Comparison of ENCODE assay signal across 34 cellular contexts in genomic region chr9:113926211-113926610, GRCh38.
"Had no signal": no experiment of that assay in that cellular context is flagged by ENCODE, and none has a peak within 500 bp of the region (broad histone marks: within the 10 kb centered on the region; RNA-seq: fewer than 3 reads in every experiment).

No MANE protein-coding gene starts in this region.

- DNase-seq: Karpas-422, Kasumi-1, MG63, MM.1S, MV-4-11, NCI-H1048, NCI-H1092, NCI-H1092 treated with DMSO at 0.1 percent for 48 hours, NCI-H1105, NCI-H1105 treated with DMSO at 0.1 percent for 48 hours, NCI-H1417, NCI-H1417 treated with DMSO at 0.1 percent for 48 hours, NCI-H1436, NCI-H1436 treated with DMSO at 0.1 percent for 48 hours, NCI-H146, NCI-H1694, NCI-H1694 treated with DMSO at 0.1 percent for 48 hours, NCI-H187, NCI-H187 treated with DMSO at 0.1 percent for 48 hours, NCI-H1930, NCI-H2029, NCI-H2029 treated with DMSO at 0.1 percent for 48 hours, NCI-H2081, NCI-H2081 treated with DMSO at 0.1 percent for 48 hours, NCI-H2107, NCI-H2171, NCI-H2171 treated with DMSO at 0.1 percent for 48 hours, NCI-H2227 treated with DMSO at 0.1 percent for 48 hours, NCI-H226, NCI-H345, NCI-H446, NCI-H446 treated with DMSO at 0.1 percent for 48 hours, NCI-H510A, NCI-H510A treated with DMSO at 0.1 percent for 48 hours had no signal

- H3K36me3 ChIP-seq: MG63 had no signal

- H3K4me3 ChIP-seq: MG63 had no signal
